ENCODE assay signal across 16 cellular contexts in the genomic region with DNA sequence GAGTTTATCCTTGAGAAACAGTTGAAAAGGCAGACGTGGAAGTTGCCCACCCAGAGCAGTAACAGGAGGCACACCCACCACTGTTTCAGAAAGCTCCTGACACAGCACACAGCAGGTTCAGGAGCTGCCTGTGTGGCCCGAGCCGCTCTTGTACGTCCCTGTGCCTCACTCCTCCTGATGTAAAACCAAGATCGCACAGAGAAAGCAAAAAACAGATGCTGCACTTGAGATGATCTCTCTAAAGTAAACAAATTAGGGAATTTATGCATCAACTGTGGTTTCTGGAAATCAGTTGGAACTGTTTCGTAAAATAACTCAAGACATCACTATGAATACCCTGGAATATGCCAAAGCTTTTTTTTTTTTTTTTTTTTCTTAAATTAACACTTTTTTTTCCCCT.
DNase-seq lines count a peak whose midpoint lies in the region; FAIRE-seq and TF ChIP-seq lines count a peak whose summit lies in the region.
"Had no signal": no experiment of that assay in that cellular context is flagged by ENCODE, and none has a peak within 500 bp of the region (broad histone marks: within the 10 kb centered on the region; RNA-seq: fewer than 3 reads in every experiment).

No MANE protein-coding gene starts in this region.

- TF ChIP-seq CTCF in astrocyte of the cerebellum (IDR thresholded peaks at IDR 0.05; ENCODE audit: low read depth, low read length, missing control alignments): no peak

- H3K4me3 ChIP-seq in astrocyte of the cerebellum (ENCODE audit: low read depth, low read length): no peak overlapping the region
- H3K4me3 ChIP-seq: breast epithelium, transverse colon had no signal

- peak; percentile 95 for FAIRE-seq in islet of Langerhans (lab: Jason Lieb, UNC)
- FAIRE-seq: A204.1 had no signal

- DNase-seq in NCI-H82 (lab: John Stamatoyannopoulos, UW): peak; percentile 26
- no peak for DNase-seq in NCI-H82 treated with DMSO at 0.1 percent for 48 hours (lab: John Stamatoyannopoulos, UW; ENCODE audit: unreplicated experiment)
- DNase-seq in astrocyte of the cerebellum (ENCODE audit: low read depth): peak; percentile 56
- peak; percentile 25 for DNase-seq in stromal cell of bone marrow (ENCODE audit: low read depth)
- DNase-seq in germinal center (ENCODE audit: low spot score): no peak
- no peak for DNase-seq in SHP77 treated with DMSO at 0.1 percent for 48 hours (lab: John Stamatoyannopoulos, UW)
- no peak for DNase-seq in stimulated activated naive CD4-positive, alpha-beta T cell (lab: John Stamatoyannopoulos, UW)
- DNase-seq: DMS53; endodermal cell; stimulated activated CD4-positive, alpha-beta T cell treated with anti-CD3 and anti-CD28 coated beads, Interleukin-1b, Interleukin-23, amount 100 ng/mL, for 48 hours; stimulated activated CD8-positive, alpha-beta memory T cell treated with anti-CD3 and anti-CD28 coated beads, Interleukin-4, amount 100 ng/mL, for 48 hours; T-helper 9 cell; transverse colon had no signal

- in situ Hi-C loops in astrocyte of the cerebellum (cut with HindIII; ENCODE audit: low sequenced_read_pairs): no loop called here

Comparison
In these comparisons a context has a peak if more than half of its experiments do, and no peak if none do; other contexts are left out.
1. DNase-seq: peak in NCI-H82 (single experiment), astrocyte of the cerebellum (single experiment) and stromal cell of bone marrow (single experiment); none in NCI-H82 treated with DMSO at 0.1 percent for 48 hours (single experiment), germinal center (single experiment), SHP77 treated with DMSO at 0.1 percent for 48 hours (single experiment) and stimulated activated naive CD4-positive, alpha-beta T cell (0 of 6).